In the genomic region with DNA sequence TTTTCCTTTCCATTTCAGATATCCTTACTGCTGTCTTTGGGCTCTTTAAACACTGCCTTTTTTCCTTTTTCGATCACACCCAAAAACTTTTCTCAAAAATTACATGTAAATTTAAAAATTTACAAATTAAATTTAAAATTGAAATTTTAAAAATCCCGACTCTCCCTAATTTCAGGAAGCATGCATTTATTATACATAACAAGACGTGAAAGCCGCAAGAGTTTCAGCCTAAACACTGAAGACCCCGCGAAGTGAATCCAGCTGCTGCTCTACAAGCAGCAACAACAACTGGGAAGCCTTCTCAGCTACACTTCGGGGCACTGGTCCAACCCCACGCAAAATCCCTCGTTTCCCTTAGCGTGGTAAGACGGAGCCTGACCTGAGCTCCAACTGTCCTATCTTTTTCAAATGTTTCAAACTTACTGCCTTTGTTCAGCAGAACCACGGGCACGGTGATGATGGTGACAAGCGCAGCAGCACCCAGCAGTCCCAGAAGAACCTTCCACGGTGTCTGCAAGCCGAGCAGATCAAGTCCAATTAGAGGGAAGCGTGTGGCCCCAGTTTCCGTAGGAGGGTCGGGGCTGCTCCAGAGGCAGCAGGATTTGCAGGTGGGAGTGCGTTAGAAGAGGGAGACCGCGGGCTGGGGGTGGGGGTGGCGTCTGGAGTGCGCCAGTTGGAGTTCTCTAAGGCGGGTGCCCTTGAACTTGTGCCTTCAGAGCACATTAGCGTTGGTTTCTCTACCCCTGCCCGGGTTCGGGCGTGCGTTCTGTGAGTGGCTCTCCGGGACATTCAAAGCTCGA, we compare ENCODE assay signal across 1 cellular context.
A peak's percentile ranks its signal among the peaks of the same experiment; 100 is the strongest.
TF ChIP-seq lines count a peak whose summit lies in the region.

No MANE protein-coding gene starts in this region.

TF ChIP-seq in HepG2, 621 proteins besides CTCF, POLR2A, EP300 and RAD21 (continued from another document and continues in another):
- TF ChIP-seq PHB2 (IDR thresholded peaks at IDR 0.05; ENCODE audit: partially characterized antibody) (no peak), ZNF335 (CRISPR knock-in tag; IDR thresholded peaks at IDR 0.05) (no peak), AGO1 (IDR thresholded peaks at IDR 0.05; ENCODE audit: low read depth, low read length, poor library complexity, severe bottlenecking) (no peak), ZNF251 (CRISPR knock-in tag; IDR thresholded peaks at IDR 0.05) (no peak), ZNF501 (CRISPR knock-in tag; IDR thresholded peaks at IDR 0.05) (no peak; the same call in 1 of the 2 replicates), SMAD1 (CRISPR knock-in tag; IDR thresholded peaks at IDR 0.05; ENCODE audit: borderline replicate concordance, low read depth) (no peak), ZNF567 (CRISPR knock-in tag; IDR thresholded peaks at IDR 0.05; ENCODE audit: borderline replicate concordance) (no peak), ZNF460 (CRISPR knock-in tag; IDR thresholded peaks at IDR 0.05; ENCODE audit: borderline replicate concordance) (no peak), TEAD3 (CRISPR knock-in tag; optimal IDR thresholded peaks at IDR 0.05; ENCODE audit: borderline replicate concordance) (no peak), NFATC3 (CRISPR knock-in tag; IDR thresholded peaks at IDR 0.05) (no peak; the same call in 1 of the 2 replicates), ERF (CRISPR knock-in tag; IDR thresholded peaks at IDR 0.05) (no peak; the same call in 1 of the 2 replicates), ZNF746 (CRISPR knock-in tag; IDR thresholded peaks at IDR 0.05) (no peak), ZNF253 (CRISPR knock-in tag; IDR thresholded peaks at IDR 0.05; ENCODE audit: borderline replicate concordance) (no peak; the same call in 1 of the 2 replicates), ARHGAP35 (CRISPR knock-in tag; IDR thresholded peaks at IDR 0.05; ENCODE audit: borderline replicate concordance) (0 out of 2 replicates have a peak, but pooled peaks have one; percentile 18), DPF2 (CRISPR knock-in tag; IDR thresholded peaks at IDR 0.05; ENCODE audit: borderline replicate concordance, low read depth) (no peak), SNAI1 (CRISPR knock-in tag; IDR thresholded peaks at IDR 0.05; ENCODE audit: borderline replicate concordance) (0 out of 2 replicates have a peak, but pooled peaks have one; percentile 11), ZNF367 (CRISPR knock-in tag; IDR thresholded peaks at IDR 0.05; ENCODE audit: borderline replicate concordance) (no peak), NFYC (CRISPR knock-in tag; IDR thresholded peaks at IDR 0.05) (no peak), ZNF615 (CRISPR knock-in tag; IDR thresholded peaks at IDR 0.05; ENCODE audit: borderline replicate concordance) (no peak), SOX6 (IDR thresholded peaks at IDR 0.05) (no peak), SOX6 (CRISPR knock-in tag; IDR thresholded peaks at IDR 0.05) (peak; percentile 49), SMAD3 (CRISPR knock-in tag; IDR thresholded peaks at IDR 0.05) (no peak), ZNF329 (CRISPR knock-in tag; IDR thresholded peaks at IDR 0.05; ENCODE audit: low read depth) (no peak), XRCC5 (optimal IDR thresholded peaks at IDR 0.05; ENCODE audit: low read length) (no peak), ZFX (CRISPR knock-in tag; IDR thresholded peaks at IDR 0.05; ENCODE audit: low read depth) (no peak), ZBTB42 (CRISPR knock-in tag; IDR thresholded peaks at IDR 0.05) (peak; percentile 64), MTA3 (CRISPR knock-in tag; IDR thresholded peaks at IDR 0.05) (no peak), SIX4 (CRISPR knock-in tag; IDR thresholded peaks at IDR 0.05) (no peak), NPAS2 (CRISPR knock-in tag; IDR thresholded peaks at IDR 0.05; ENCODE audit: borderline replicate concordance) (no peak), PCBP2 (optimal IDR thresholded peaks at IDR 0.05; ENCODE audit: low read depth, low read length, poor library complexity, severe bottlenecking) (no peak), NFKB2 (CRISPR knock-in tag; IDR thresholded peaks at IDR 0.05; ENCODE audit: borderline replicate concordance) (no peak), TBL1XR1 (IDR thresholded peaks at IDR 0.05; ENCODE audit: borderline replicate concordance, low read length, partially characterized antibody) (no peak), TEAD2 (CRISPR knock-in tag; IDR thresholded peaks at IDR 0.05) (no peak), ZSCAN31 (CRISPR knock-in tag; IDR thresholded peaks at IDR 0.05; ENCODE audit: low read depth) (no peak), ZNF879 (CRISPR knock-in tag; IDR thresholded peaks at IDR 0.05) (no peak)
- TF ChIP-seq, protein P1, sequence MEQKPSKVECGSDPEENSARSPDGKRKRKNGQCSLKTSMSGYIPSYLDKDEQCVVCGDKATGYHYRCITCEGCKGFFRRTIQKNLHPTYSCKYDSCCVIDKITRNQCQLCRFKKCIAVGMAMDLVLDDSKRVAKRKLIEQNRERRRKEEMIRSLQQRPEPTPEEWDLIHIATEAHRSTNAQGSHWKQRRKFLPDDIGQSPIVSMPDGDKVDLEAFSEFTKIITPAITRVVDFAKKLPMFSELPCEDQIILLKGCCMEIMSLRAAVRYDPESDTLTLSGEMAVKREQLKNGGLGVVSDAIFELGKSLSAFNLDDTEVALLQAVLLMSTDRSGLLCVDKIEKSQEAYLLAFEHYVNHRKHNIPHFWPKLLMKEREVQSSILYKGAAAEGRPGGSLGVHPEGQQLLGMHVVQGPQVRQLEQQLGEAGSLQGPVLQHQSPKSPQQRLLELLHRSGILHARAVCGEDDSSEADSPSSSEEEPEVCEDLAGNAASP (CRISPR knock-in tag; IDR thresholded peaks at IDR 0.05; ENCODE audit: borderline replicate concordance): no peak; the same call in 1 of the 2 replicates
- TF ChIP-seq, protein P2, sequence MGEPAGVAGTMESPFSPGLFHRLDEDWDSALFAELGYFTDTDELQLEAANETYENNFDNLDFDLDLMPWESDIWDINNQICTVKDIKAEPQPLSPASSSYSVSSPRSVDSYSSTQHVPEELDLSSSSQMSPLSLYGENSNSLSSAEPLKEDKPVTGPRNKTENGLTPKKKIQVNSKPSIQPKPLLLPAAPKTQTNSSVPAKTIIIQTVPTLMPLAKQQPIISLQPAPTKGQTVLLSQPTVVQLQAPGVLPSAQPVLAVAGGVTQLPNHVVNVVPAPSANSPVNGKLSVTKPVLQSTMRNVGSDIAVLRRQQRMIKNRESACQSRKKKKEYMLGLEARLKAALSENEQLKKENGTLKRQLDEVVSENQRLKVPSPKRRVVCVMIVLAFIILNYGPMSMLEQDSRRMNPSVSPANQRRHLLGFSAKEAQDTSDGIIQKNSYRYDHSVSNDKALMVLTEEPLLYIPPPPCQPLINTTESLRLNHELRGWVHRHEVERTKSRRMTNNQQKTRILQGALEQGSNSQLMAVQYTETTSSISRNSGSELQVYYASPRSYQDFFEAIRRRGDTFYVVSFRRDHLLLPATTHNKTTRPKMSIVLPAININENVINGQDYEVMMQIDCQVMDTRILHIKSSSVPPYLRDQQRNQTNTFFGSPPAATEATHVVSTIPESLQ (CRISPR knock-in tag; conservative IDR thresholded peaks at IDR 0.05): no peak
- TF ChIP-seq, protein P3, sequence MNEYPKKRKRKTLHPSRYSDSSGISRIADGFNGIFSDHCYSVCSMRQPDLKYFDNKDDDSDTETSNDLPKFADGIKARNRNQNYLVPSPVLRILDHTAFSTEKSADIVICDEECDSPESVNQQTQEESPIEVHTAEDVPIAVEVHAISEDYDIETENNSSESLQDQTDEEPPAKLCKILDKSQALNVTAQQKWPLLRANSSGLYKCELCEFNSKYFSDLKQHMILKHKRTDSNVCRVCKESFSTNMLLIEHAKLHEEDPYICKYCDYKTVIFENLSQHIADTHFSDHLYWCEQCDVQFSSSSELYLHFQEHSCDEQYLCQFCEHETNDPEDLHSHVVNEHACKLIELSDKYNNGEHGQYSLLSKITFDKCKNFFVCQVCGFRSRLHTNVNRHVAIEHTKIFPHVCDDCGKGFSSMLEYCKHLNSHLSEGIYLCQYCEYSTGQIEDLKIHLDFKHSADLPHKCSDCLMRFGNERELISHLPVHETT (CRISPR knock-in tag; conservative IDR thresholded peaks at IDR 0.05): no peak
- TF ChIP-seq, protein P4, sequence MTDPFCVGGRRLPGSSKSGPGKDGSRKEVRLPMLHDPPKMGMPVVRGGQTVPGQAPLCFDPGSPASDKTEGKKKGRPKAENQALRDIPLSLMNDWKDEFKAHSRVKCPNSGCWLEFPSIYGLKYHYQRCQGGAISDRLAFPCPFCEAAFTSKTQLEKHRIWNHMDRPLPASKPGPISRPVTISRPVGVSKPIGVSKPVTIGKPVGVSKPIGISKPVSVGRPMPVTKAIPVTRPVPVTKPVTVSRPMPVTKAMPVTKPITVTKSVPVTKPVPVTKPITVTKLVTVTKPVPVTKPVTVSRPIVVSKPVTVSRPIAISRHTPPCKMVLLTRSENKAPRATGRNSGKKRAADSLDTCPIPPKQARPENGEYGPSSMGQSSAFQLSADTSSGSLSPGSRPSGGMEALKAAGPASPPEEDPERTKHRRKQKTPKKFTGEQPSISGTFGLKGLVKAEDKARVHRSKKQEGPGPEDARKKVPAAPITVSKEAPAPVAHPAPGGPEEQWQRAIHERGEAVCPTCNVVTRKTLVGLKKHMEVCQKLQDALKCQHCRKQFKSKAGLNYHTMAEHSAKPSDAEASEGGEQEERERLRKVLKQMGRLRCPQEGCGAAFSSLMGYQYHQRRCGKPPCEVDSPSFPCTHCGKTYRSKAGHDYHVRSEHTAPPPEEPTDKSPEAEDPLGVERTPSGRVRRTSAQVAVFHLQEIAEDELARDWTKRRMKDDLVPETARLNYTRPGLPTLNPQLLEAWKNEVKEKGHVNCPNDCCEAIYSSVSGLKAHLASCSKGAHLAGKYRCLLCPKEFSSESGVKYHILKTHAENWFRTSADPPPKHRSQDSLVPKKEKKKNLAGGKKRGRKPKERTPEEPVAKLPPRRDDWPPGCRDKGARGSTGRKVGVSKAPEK (CRISPR knock-in tag; IDR thresholded peaks at IDR 0.05; ENCODE audit: borderline replicate concordance): no peak
- TF ChIP-seq, protein P5, sequence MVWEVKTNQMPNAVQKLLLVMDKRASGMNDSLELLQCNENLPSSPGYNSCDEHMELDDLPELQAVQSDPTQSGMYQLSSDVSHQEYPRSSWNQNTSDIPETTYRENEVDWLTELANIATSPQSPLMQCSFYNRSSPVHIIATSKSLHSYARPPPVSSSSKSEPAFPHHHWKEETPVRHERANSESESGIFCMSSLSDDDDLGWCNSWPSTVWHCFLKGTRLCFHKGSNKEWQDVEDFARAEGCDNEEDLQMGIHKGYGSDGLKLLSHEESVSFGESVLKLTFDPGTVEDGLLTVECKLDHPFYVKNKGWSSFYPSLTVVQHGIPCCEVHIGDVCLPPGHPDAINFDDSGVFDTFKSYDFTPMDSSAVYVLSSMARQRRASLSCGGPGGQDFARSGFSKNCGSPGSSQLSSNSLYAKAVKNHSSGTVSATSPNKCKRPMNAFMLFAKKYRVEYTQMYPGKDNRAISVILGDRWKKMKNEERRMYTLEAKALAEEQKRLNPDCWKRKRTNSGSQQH (CRISPR knock-in tag; IDR thresholded peaks at IDR 0.05; ENCODE audit: low read depth): 0 out of 2 replicates have a peak, but pooled peaks have one; percentile 57
- TF ChIP-seq, protein P6, sequence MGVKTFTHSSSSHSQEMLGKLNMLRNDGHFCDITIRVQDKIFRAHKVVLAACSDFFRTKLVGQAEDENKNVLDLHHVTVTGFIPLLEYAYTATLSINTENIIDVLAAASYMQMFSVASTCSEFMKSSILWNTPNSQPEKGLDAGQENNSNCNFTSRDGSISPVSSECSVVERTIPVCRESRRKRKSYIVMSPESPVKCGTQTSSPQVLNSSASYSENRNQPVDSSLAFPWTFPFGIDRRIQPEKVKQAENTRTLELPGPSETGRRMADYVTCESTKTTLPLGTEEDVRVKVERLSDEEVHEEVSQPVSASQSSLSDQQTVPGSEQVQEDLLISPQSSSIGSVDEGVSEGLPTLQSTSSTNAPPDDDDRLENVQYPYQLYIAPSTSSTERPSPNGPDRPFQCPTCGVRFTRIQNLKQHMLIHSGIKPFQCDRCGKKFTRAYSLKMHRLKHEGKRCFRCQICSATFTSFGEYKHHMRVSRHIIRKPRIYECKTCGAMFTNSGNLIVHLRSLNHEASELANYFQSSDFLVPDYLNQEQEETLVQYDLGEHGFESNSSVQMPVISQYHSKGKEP (CRISPR knock-in tag; IDR thresholded peaks at IDR 0.05): no peak
- TF ChIP-seq, protein P7, sequence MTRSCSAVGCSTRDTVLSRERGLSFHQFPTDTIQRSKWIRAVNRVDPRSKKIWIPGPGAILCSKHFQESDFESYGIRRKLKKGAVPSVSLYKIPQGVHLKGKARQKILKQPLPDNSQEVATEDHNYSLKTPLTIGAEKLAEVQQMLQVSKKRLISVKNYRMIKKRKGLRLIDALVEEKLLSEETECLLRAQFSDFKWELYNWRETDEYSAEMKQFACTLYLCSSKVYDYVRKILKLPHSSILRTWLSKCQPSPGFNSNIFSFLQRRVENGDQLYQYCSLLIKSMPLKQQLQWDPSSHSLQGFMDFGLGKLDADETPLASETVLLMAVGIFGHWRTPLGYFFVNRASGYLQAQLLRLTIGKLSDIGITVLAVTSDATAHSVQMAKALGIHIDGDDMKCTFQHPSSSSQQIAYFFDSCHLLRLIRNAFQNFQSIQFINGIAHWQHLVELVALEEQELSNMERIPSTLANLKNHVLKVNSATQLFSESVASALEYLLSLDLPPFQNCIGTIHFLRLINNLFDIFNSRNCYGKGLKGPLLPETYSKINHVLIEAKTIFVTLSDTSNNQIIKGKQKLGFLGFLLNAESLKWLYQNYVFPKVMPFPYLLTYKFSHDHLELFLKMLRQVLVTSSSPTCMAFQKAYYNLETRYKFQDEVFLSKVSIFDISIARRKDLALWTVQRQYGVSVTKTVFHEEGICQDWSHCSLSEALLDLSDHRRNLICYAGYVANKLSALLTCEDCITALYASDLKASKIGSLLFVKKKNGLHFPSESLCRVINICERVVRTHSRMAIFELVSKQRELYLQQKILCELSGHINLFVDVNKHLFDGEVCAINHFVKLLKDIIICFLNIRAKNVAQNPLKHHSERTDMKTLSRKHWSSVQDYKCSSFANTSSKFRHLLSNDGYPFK (CRISPR knock-in tag; IDR thresholded peaks at IDR 0.05; ENCODE audit: borderline replicate concordance): no peak
- TF ChIP-seq, protein P8, sequence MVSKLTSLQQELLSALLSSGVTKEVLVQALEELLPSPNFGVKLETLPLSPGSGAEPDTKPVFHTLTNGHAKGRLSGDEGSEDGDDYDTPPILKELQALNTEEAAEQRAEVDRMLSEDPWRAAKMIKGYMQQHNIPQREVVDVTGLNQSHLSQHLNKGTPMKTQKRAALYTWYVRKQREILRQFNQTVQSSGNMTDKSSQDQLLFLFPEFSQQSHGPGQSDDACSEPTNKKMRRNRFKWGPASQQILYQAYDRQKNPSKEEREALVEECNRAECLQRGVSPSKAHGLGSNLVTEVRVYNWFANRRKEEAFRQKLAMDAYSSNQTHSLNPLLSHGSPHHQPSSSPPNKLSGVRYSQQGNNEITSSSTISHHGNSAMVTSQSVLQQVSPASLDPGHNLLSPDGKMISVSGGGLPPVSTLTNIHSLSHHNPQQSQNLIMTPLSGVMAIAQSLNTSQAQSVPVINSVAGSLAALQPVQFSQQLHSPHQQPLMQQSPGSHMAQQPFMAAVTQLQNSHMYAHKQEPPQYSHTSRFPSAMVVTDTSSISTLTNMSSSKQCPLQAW (CRISPR knock-in tag; IDR thresholded peaks at IDR 0.05): no peak
- TF ChIP-seq, protein P9, sequence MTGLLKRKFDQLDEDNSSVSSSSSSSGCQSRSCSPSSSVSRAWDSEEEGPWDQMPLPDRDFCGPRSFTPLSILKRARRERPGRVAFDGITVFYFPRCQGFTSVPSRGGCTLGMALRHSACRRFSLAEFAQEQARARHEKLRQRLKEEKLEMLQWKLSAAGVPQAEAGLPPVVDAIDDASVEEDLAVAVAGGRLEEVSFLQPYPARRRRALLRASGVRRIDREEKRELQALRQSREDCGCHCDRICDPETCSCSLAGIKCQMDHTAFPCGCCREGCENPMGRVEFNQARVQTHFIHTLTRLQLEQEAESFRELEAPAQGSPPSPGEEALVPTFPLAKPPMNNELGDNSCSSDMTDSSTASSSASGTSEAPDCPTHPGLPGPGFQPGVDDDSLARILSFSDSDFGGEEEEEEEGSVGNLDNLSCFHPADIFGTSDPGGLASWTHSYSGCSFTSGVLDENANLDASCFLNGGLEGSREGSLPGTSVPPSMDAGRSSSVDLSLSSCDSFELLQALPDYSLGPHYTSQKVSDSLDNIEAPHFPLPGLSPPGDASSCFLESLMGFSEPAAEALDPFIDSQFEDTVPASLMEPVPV (CRISPR knock-in tag; IDR thresholded peaks at IDR 0.05): 0 out of 2 replicates have a peak, but pooled peaks have one; percentile 4
